In the genomic region with DNA sequence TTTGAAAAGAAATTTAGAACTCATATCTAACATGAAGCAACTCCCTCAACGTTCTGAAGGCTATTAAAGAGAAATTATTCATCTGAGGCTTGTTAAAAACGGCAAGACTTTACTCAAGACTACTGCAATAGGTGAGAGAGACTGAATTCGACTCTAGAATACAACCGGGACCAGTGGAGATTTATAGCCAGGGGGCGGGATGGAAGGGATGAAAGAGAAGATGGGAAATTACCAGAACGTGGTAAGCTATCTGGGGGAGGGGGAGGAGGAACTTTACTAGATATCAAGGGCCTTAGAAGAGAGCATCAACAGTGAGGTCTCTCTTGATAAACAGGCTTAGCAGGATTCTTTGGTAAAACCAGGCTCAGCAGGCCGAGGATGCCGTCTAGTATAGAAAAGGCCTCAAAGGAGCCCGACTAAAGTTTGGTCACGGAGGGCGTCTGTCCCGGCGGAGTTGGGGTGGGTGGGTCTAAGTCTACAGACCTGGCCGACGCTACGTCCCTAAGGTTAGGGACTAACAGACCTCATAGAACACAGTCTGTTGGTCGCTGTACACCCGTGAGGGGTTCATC, we compare ENCODE assay signal across 8 cellular contexts. TPM values are rescaled to one million over a fixed set of nuclear protein-coding genes. Genes with fewer than 3 reads are reported as not detected.
A peak's percentile ranks its signal among the peaks of the same experiment; 100 is the strongest.
DNase-seq lines count a peak whose midpoint lies in the region; ATAC-seq and TF ChIP-seq lines count a peak whose summit lies in the region.

No MANE protein-coding gene starts in this region.

- no peak for TF ChIP-seq POLR2A in ovary (IDR thresholded peaks at IDR 0.05)

- peak overlapping the region; percentile 85 for H3K4me3 ChIP-seq in OCI-LY7 (ENCODE audit: low read depth, low read length, poor library complexity, severe bottlenecking)
- peak overlapping the region; percentile 82 to 93 for H3K4me3 ChIP-seq in esophagus (ENCODE audit: low read depth in 1 of 2, low read length in 2 of 2)
- H3K4me3 ChIP-seq in ovary, result peak overlapping the region; percentile 86

- H3K4me1 ChIP-seq in OCI-LY7 (ENCODE audit: insufficient read depth, low read length, poor library complexity, severe bottlenecking) (peaks cover 23% of the 10 kb centered on the region), esophagus (ENCODE audit: control insufficient read depth in 2 of 2, insufficient read depth in 2 of 2, low read length in 1 of 2) (peaks cover 0 to 3% of the 10 kb centered on the region in 2 donors), ovary (ENCODE audit: insufficient read depth) (peaks cover 4% of the 10 kb centered on the region)

- H3K36me3 ChIP-seq in OCI-LY7 (ENCODE audit: insufficient read depth, low read length) (peaks cover 13% of the 10 kb centered on the region), esophagus (ENCODE audit: control insufficient read depth in 2 of 2, insufficient read depth in 2 of 2, low read length in 1 of 2) (no peaks in the 10 kb centered on the region), ovary (no peaks in the 10 kb centered on the region)

- no peak for TF ChIP-seq CTCF in OCI-LY7 (conservative IDR thresholded peaks at IDR 0.05; ENCODE audit: low read length)
- TF ChIP-seq CTCF in ovary (IDR thresholded peaks at IDR 0.05), result no peak

- no peak for TF ChIP-seq EP300 in ovary (IDR thresholded peaks at IDR 0.05)

- H4K20me1 ChIP-seq in OCI-LY7 (ENCODE audit: insufficient read depth, low read length), result no peaks in the 10 kb centered on the region

- H3K79me2 ChIP-seq in OCI-LY7 (ENCODE audit: insufficient read depth, low read depth, low read length), result peaks cover 41% of the 10 kb centered on the region; the same call in 1 of the 2 replicates

- H3K9me3 ChIP-seq in OCI-LY7 (ENCODE audit: low read length) (no peaks in the 10 kb centered on the region), esophagus (ENCODE audit: control insufficient read depth in 2 of 2, insufficient read depth in 1 of 2, low read depth in 1 of 2, low read length in 1 of 2) (no peaks in the 10 kb centered on the region), ovary (no peaks in the 10 kb centered on the region)

- H3K27me3 ChIP-seq in esophagus (ENCODE audit: control insufficient read depth in 1 of 2, insufficient read depth in 2 of 2, low read length in 2 of 2), result no peaks in the 10 kb centered on the region
- H3K27me3 ChIP-seq in ovary, result no peaks in the 10 kb centered on the region

- 3% methylated on average over 18 of the region's 18 CpGs for WGBS in esophagus, 2 donors
- 1% methylated on average over 18 of the region's 18 CpGs for WGBS in ovary, 3 donors

- CTCF ChIA-PET in OCI-LY7 (lab: Charles Lee; ENCODE audit: unreplicated experiment), result no interaction called here

- peak overlapping the region; percentile 88 for H3K4me2 ChIP-seq in OCI-LY7 (ENCODE audit: low read length)

- intact Hi-C loops in OCI-LY7 (cut with micrococcal nuclease; ENCODE audit: unreplicated experiment), result loop anchor here (5.0 kb wide), 2 partner anchors 217 to 448 kb away; a partner anchor contains a TSS
- intact Hi-C loops in ovary (cut with DNase I), result loop anchor here in 1 of 4 donors (2.0 kb wide), 1 partner anchor 46 kb away; no protein-coding TSS in a partner anchor

- peak; percentile 20 for ATAC-seq in GM18858 (IDR thresholded peaks at IDR 0.05; ENCODE audit: unreplicated experiment)
- ATAC-seq in HG02571 (IDR thresholded peaks at IDR 0.05; ENCODE audit: unreplicated experiment), result peak; percentile 29

- H3K27ac ChIP-seq in OCI-LY7 (ENCODE audit: low read depth, low read length, poor library complexity, severe bottlenecking) (peak overlapping the region; percentile 55), esophagus (ENCODE audit: low read depth in 2 of 2, low read length in 1 of 2) (peak overlapping the region; percentile 81 to 94), ovary (no peak overlapping the region)

- DNase-seq in OCI-LY7 (ENCODE audit: low spot score) (no peak), ovary (no peak), UCSD-AML1 (lab: John Stamatoyannopoulos, UW; ENCODE audit: unreplicated experiment) (no peak), DMS 273 (lab: John Stamatoyannopoulos, UW; ENCODE audit: unreplicated experiment) (no peak), NCI-H774 (lab: John Stamatoyannopoulos, UW) (no peak)

- POLR2A ChIA-PET in OCI-LY7 (lab: Charles Lee), result no interaction called here

- peak overlapping the region; percentile 99 for H2AFZ ChIP-seq in OCI-LY7 (ENCODE audit: low read length)

- BruUV-seq in OCI-LY7 (replicated peaks; lab: Mats Ljungman, UMichigan), result TSS peak; percentile 98

- H3K9me2 ChIP-seq in OCI-LY7 (ENCODE audit: insufficient read depth, low read length), result no peaks in the 10 kb centered on the region

RNA-seq across cellular contexts. Expression of a gene that starts 0.6 kb away (rescaled TPM):
- 8.0 and 15.4 TPM in 2 replicates for total RNA-seq in OCI-LY7 (2014; rRNA removed; shearing (Covaris generic))
- total RNA-seq in OCI-LY7 (2022) (18.2 and 24.7 TPM in 2 replicates), ovary (10 to 100 TPM in 1 of 7 donors, 1 to 10 TPM in 5, under 1 TPM in 1; 0.36 to 10.3 (median 4.1) TPM)
- polyA plus RNA-seq in esophagus (1 to 10 TPM; 2.4 to 5.3 TPM), ovary (1 to 10 TPM; 1.0 to 8.1 TPM)

RNA-seq across cellular contexts. Expression of a gene that starts 46.8 kb away (rescaled TPM):
- not detected in 2 replicates for total RNA-seq in OCI-LY7 (2014; rRNA removed; shearing (Covaris generic))
- total RNA-seq in OCI-LY7 (2022) (not detected in 2 replicates), ovary (100 to 1,000 TPM in 1 of 7 donors, 10 to 100 TPM in 6; 24.1 to 105 (median 70.7) TPM)
- polyA plus RNA-seq in esophagus (1 to 10 TPM; 5.7 to 6.1 TPM), ovary (10 to 100 TPM in 1 of 2 donors, 1 to 10 TPM in 1; 4.0 to 16.3 TPM)

RNA-seq across cellular contexts. Expression of a gene that starts 59.1 kb away (rescaled TPM):
- 0.16 TPM in 1 of 2 replicates, not detected in the other for total RNA-seq in OCI-LY7 (2014; rRNA removed; shearing (Covaris generic))
- total RNA-seq in OCI-LY7 (2022), result not detected in 2 replicates
- not detected for polyA plus RNA-seq in esophagus
- total RNA-seq in ovary, result not detected
- not detected for polyA plus RNA-seq in ovary

Comparison
In these comparisons a context has a peak if more than half of its experiments do, and no peak if none do; other contexts are left out.
1. H3K27ac ChIP-seq: peak in OCI-LY7 (single experiment) and esophagus (2 of 2); none in ovary (0 of 2).
2. RNA of a gene that starts 46.8 kb away (total RNA-seq): 24.1 to 105 TPM in ovary; not detected in OCI-LY7; every median in the first group is over 10 times any median in the second.
3. Peak in every context shown above with its lines, with median percentiles within 50 percentile points of each other: H3K4me3 ChIP-seq.